22 cellular contexts compared by ENCODE assay signal in the genomic region with DNA sequence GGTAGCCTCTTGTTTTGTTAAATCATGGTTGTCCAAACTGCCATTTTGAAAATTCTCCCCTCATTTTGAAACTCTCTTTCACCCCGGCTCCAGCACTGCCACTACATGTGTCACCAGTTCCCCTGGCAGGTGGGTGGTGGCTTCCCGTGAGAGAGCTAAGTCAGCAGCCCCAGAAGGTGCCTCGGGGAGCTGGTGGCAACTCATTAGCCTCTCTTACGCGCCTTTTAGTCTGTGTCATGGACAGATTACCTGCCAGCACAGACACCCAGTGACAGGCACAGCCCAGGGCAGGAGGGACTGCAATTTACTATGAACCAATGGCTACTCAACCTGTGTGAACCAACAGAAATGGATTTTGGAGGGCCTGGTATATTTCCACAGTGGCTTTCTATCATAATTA.
"Had no signal": no experiment of that assay in that cellular context is flagged by ENCODE, and none has a peak within 500 bp of the region (broad histone marks: within the 10 kb centered on the region; RNA-seq: fewer than 3 reads in every experiment).

No MANE protein-coding gene starts in this region.

- H3K36me3 ChIP-seq: left ventricle myocardium inferior, lower lobe of right lung, neural progenitor cell, ovary, suprapubic skin, tibial artery had no signal

- H3K4me3 ChIP-seq: left ventricle myocardium inferior, lower lobe of right lung, neural progenitor cell, ovary, suprapubic skin, tibial artery had no signal

- H3K27me3 ChIP-seq: neural progenitor cell, ovary, suprapubic skin, tibial artery had no signal

- H3K9me3 ChIP-seq: left ventricle myocardium inferior, lower lobe of right lung, ovary, suprapubic skin, tibial artery had no signal

- ATAC-seq: effector memory CD8-positive, alpha-beta T cell; left cardiac atrium; lower lobe of right lung; natural killer cell treated with Interleukin-12 subunit alpha and Interleukin-12 subunit beta and Interleukin-15 and Interleukin-18, amount 100 ng/mL, for 72 hours; right cardiac atrium; stimulated activated effector memory CD8-positive, alpha-beta T cell treated with anti-CD3 and anti-CD28 coated beads, Interleukin-12 subunit alpha, Interleukin-12 subunit beta, amount 100 ng/mL, for 72 hours; stimulated activated naive CD8-positive, alpha-beta T cell treated with anti-CD3 and anti-CD28 coated beads, Interleukin-15, Interleukin-2, amounts not matched to agents 100 U/mL and 50 U/mL, for 24 hours had no signal

- H3K4me1 ChIP-seq: lower lobe of right lung, neural progenitor cell had no signal

- H3K4me1 Mint-ChIP-seq: immature natural killer cell; stimulated activated effector memory CD8-positive, alpha-beta T cell treated with anti-CD3 and anti-CD28 coated beads, Interleukin-12 subunit alpha, Interleukin-12 subunit beta, amount 100 ng/mL, for 72 hours had no signal

- H3K4me3 Mint-ChIP-seq: dendritic cell treated with granulocyte-macrophage colony-stimulating factor and Interleukin-4, amounts not matched to agents 40 ng/mL and 50 ng/mL, for 4 days; effector memory CD8-positive, alpha-beta T cell; immature natural killer cell; natural killer cell treated with Interleukin-12 subunit alpha and Interleukin-12 subunit beta and Interleukin-15 and Interleukin-18, amount 100 ng/mL, for 72 hours; neural progenitor cell; stimulated activated effector memory CD8-positive, alpha-beta T cell treated with anti-CD3 and anti-CD28 coated beads, Interleukin-12 subunit alpha, Interleukin-12 subunit beta, amount 100 ng/mL, for 72 hours had no signal

- H3K27ac ChIP-seq: left ventricle myocardium inferior, lower lobe of right lung, neural progenitor cell, ovary, suprapubic skin, tibial artery had no signal

- H3K27ac Mint-ChIP-seq: dendritic cell treated with granulocyte-macrophage colony-stimulating factor and Interleukin-4, amounts not matched to agents 40 ng/mL and 50 ng/mL, for 4 days; effector memory CD8-positive, alpha-beta T cell; immature natural killer cell; natural killer cell treated with Interleukin-12 subunit alpha and Interleukin-12 subunit beta and Interleukin-15 and Interleukin-18, amount 100 ng/mL, for 72 hours; neural progenitor cell; stimulated activated effector memory CD8-positive, alpha-beta T cell treated with anti-CD3 and anti-CD28 coated beads, Interleukin-12 subunit alpha, Interleukin-12 subunit beta, amount 100 ng/mL, for 72 hours had no signal

- H3K9me3 Mint-ChIP-seq: dendritic cell treated with granulocyte-macrophage colony-stimulating factor and Interleukin-4, amounts not matched to agents 40 ng/mL and 50 ng/mL, for 4 days; neural progenitor cell had no signal

- DNase-seq: cerebellar nuclear complex; effector memory CD8-positive, alpha-beta T cell; immature natural killer cell; left cardiac atrium; left ventricle myocardium inferior; lower lobe of right lung; mesenchymal stem cell; midbrain; nucleus accumbens; ovary; right cardiac atrium; small intestine; stimulated activated CD4-positive, alpha-beta T cell treated with anti-CD3 and anti-CD28 coated beads, Interleukin-12 subunit alpha, Interleukin-12 subunit beta, amount 100 ng/mL, for 4 hours; stimulated activated CD4-positive, alpha-beta T cell treated with anti-CD3 and anti-CD28 coated beads, Interleukin-2, amount 100 ng/mL, for 48 hours; stimulated activated CD8-positive, alpha-beta memory T cell treated with anti-CD3 and anti-CD28 coated beads, Interleukin-4, amount 100 ng/mL, for 48 hours; stimulated activated naive CD8-positive, alpha-beta T cell treated with anti-CD3 and anti-CD28 coated beads, Interleukin-15, Interleukin-2, amounts not matched to agents 100 U/mL and 50 U/mL, for 24 hours; tibial artery had no signal

- H3K36me3 Mint-ChIP-seq: immature natural killer cell; natural killer cell treated with Interleukin-12 subunit alpha and Interleukin-12 subunit beta and Interleukin-15 and Interleukin-18, amount 100 ng/mL, for 72 hours; neural progenitor cell; stimulated activated effector memory CD8-positive, alpha-beta T cell treated with anti-CD3 and anti-CD28 coated beads, Interleukin-12 subunit alpha, Interleukin-12 subunit beta, amount 100 ng/mL, for 72 hours had no signal
